ENCODE assay signal across 8 cellular contexts in genomic region chr12:27334052-27334720, GRCh38. TPM values are rescaled to one million over a fixed set of nuclear protein-coding genes. Genes with fewer than 3 reads are reported as not detected.
DNase-seq lines count a peak whose midpoint lies in the region; ATAC-seq and TF ChIP-seq lines count a peak whose summit lies in the region.

No MANE protein-coding gene starts in this region.

- H3K27me3 ChIP-seq in right cardiac atrium (ENCODE audit: control insufficient read depth, insufficient read depth) = no peaks in the 10 kb centered on the region
- peaks cover 8% of the 10 kb centered on the region for H3K27me3 ChIP-seq in hepatocyte

- WGBS in right cardiac atrium = 77% methylated on average over 7 of the region's 7 CpGs
- WGBS in hepatocyte (ENCODE audit: low lambda C conversion rate, missing lambda C conversion rate) = 32% methylated on average over 7 of the region's 7 CpGs

- H3K9me2 ChIP-seq in hepatocyte (replicated peaks; ENCODE audit: insufficient read depth) = no peaks in the 10 kb centered on the region

- H2AFZ ChIP-seq in hepatocyte = peak overlapping the region; percentile 71

- DNase-seq in right cardiac atrium = no peak
- no peak for DNase-seq in Right ventricle myocardium superior
- DNase-seq in SK-N-MC (ENCODE audit: low read depth, low spot score) = no peak
- DNase-seq in hepatocyte (ENCODE audit: low spot score) = no peak
- no peak for DNase-seq in HCEC 1CT
- no peak for DNase-seq in glomerular visceral epithelial cell (ENCODE audit: extremely low spot score)
- DNase-seq in OCI-M2 (lab: John Stamatoyannopoulos, UW; ENCODE audit: unreplicated experiment) = no peak
- DNase-seq in NCI-H1436 (lab: John Stamatoyannopoulos, UW) = no peak

- H4K20me1 ChIP-seq in hepatocyte (ENCODE audit: insufficient read depth, poor library complexity, severe bottlenecking) = no peaks in the 10 kb centered on the region

- no peak for TF ChIP-seq CTCF in hepatocyte (IDR thresholded peaks at IDR 0.05; ENCODE audit: poor library complexity)

- H3K9me3 ChIP-seq in right cardiac atrium (ENCODE audit: control insufficient read depth, low read length) (no peaks in the 10 kb centered on the region), SK-N-MC (ENCODE audit: low read depth, low read length) (no peaks in the 10 kb centered on the region), hepatocyte (ENCODE audit: low read depth) (no peaks in the 10 kb centered on the region)

- H3K36me3 ChIP-seq in SK-N-MC (ENCODE audit: insufficient read depth, low read length) = no peaks in the 10 kb centered on the region
- H3K36me3 ChIP-seq in hepatocyte (replicated peaks; ENCODE audit: insufficient read depth, low read depth) = no peaks in the 10 kb centered on the region

- H3K4me3 ChIP-seq in right cardiac atrium (ENCODE audit: low read length) (peak overlapping the region; percentile 85), SK-N-MC (peak overlapping the region; percentile 92), hepatocyte (no peak overlapping the region)

- no peak for ATAC-seq in right cardiac atrium
- ATAC-seq in Right ventricle myocardium superior (ENCODE audit: poor library complexity) = no peak

- no peak overlapping the region for H3K27ac ChIP-seq in right cardiac atrium (ENCODE audit: low read length)
- no peak overlapping the region for H3K27ac ChIP-seq in SK-N-MC
- H3K27ac ChIP-seq in hepatocyte = peak overlapping the region; percentile 50

- intact Hi-C loops in right cardiac atrium (cut with DNase I) = no loop called here
- intact Hi-C loops in Right ventricle myocardium superior (cut with DNase I) = loop anchor here (10.0 kb wide), 1 partner anchor 321 kb away; no protein-coding TSS in a partner anchor

- peak overlapping the region; percentile 94 for H3K4me2 ChIP-seq in hepatocyte

- no peaks in the 10 kb centered on the region for H3K79me2 ChIP-seq in hepatocyte

- H3K9ac ChIP-seq in SK-N-MC (ENCODE audit: insufficient read length) = no peak overlapping the region

- H3K4me1 ChIP-seq in right cardiac atrium (ENCODE audit: control insufficient read depth, insufficient read depth, low read length) (no peaks in the 10 kb centered on the region), hepatocyte (ENCODE audit: insufficient read depth) (peaks cover 19% of the 10 kb centered on the region)

RNA-seq across cellular contexts. Expression of gene BMAL2, which starts 1.6 kb away (rescaled TPM):
- total RNA-seq in right cardiac atrium (1 to 10 TPM in 3 of 4 donors, under 1 TPM in 1; 0.85 to 2.9 (median 2.3) TPM), Right ventricle myocardium superior (1.1 TPM), hepatocyte (3.9 and 5.2 TPM in 2 replicates)
- polyA plus RNA-seq in right cardiac atrium (0.36 TPM), hepatocyte (0.18 and 1.1 TPM in 2 replicates)
